8 cellular contexts compared by ENCODE assay signal in genomic region chr1:197902131-197902453, GRCh38. TPM values are rescaled to one million over a fixed set of nuclear protein-coding genes. Genes with fewer than 3 reads are reported as not detected.
DNase-seq lines count a peak whose midpoint lies in the region; ATAC-seq lines count a peak whose summit lies in the region.

No MANE protein-coding gene starts in this region.

- no peak for DNase-seq in activated CD4-positive, alpha-beta T cell treated with anti-CD3 and anti-CD28 coated beads, Interleukin-2, amount 10 ng/mL, durations not matched to agents 7 days and 5 days
- no peak for DNase-seq in activated CD4-positive, alpha-beta T cell treated with anti-CD3 and anti-CD28 coated beads for 4 hours
- no peak for DNase-seq in activated T-helper 2 cell treated with anti-CD3 and anti-CD28 coated beads, Interferon-gamma antibody, Interleukin-2, Interleukin-4, amounts not matched to agents 10 μg/mL and 5 μg/mL and 100 μg/mL, durations not matched to agents 14 hours and 24 hours and 36 hours (ENCODE audit: low spot score)
- no peak for DNase-seq in NCI-H128 (lab: John Stamatoyannopoulos, UW; ENCODE audit: unreplicated experiment)
- no peak for DNase-seq in RKO (ENCODE audit: low spot score)

- H3K4me3 ChIP-seq in thymus (ENCODE audit: low read length) = peak overlapping the region; percentile 88

- H3K9me3 ChIP-seq in thymus (ENCODE audit: control insufficient read depth) = no peaks in the 10 kb centered on the region

- CTCF ChIA-PET in activated CD4-positive, alpha-beta T cell treated with anti-CD3 and anti-CD28 coated beads, Interleukin-2, amount 10 ng/mL, durations not matched to agents 7 days and 5 days (lab: Charles Lee) = interaction anchor here (1.0 to 2.4 kb wide), 6 partner anchors 15 to 383 kb away, joined by 3 to 7 read pairs (median 3); partner anchors contain the start of gene LHX9

- no peaks in the 10 kb centered on the region for H3K9me3 Mint-ChIP-seq in activated CD4-positive, alpha-beta T cell treated with anti-CD3 and anti-CD28 coated beads, Interleukin-2, amount 10 ng/mL, durations not matched to agents 7 days and 5 days
- H3K9me3 Mint-ChIP-seq in activated T-helper 2 cell treated with anti-CD3 and anti-CD28 coated beads, Interferon-gamma antibody, Interleukin-2, Interleukin-4, amounts not matched to agents 10 μg/mL and 5 μg/mL and 100 μg/mL, durations not matched to agents 14 hours and 24 hours and 36 hours = no peaks in the 10 kb centered on the region

- peak overlapping the region; percentile 92 for H3K27ac Mint-ChIP-seq in activated CD4-positive, alpha-beta T cell treated with anti-CD3 and anti-CD28 coated beads, Interleukin-2, amount 10 ng/mL, durations not matched to agents 7 days and 5 days
- peak overlapping the region; percentile 70 for H3K27ac Mint-ChIP-seq in activated T-helper 2 cell treated with anti-CD3 and anti-CD28 coated beads, Interferon-gamma antibody, Interleukin-2, Interleukin-4, amounts not matched to agents 10 μg/mL and 5 μg/mL and 100 μg/mL, durations not matched to agents 14 hours and 24 hours and 36 hours

- peaks cover 47% of the 10 kb centered on the region for H3K27me3 Mint-ChIP-seq in activated CD4-positive, alpha-beta T cell treated with anti-CD3 and anti-CD28 coated beads, Interleukin-2, amount 10 ng/mL, durations not matched to agents 7 days and 5 days
- peaks cover 64% of the 10 kb centered on the region for H3K27me3 Mint-ChIP-seq in activated T-helper 2 cell treated with anti-CD3 and anti-CD28 coated beads, Interferon-gamma antibody, Interleukin-2, Interleukin-4, amounts not matched to agents 10 μg/mL and 5 μg/mL and 100 μg/mL, durations not matched to agents 14 hours and 24 hours and 36 hours (ENCODE audit: low read depth)

- WGBS in thymus = 31% methylated on average over 6 of the region's 6 CpGs

- no peaks in the 10 kb centered on the region for H3K27me3 ChIP-seq in layer of hippocampus (ENCODE audit: control insufficient read depth, insufficient read depth, low read length)
- H3K27me3 ChIP-seq in thymus (ENCODE audit: control insufficient read depth, insufficient read depth) = peaks cover 24% of the 10 kb centered on the region

- H3K27ac ChIP-seq in layer of hippocampus (ENCODE audit: low read depth, low read length) (peak overlapping the region; percentile 90), thymus (ENCODE audit: low read depth) (peak overlapping the region; percentile 86)

- H3K4me1 ChIP-seq in thymus (ENCODE audit: control insufficient read depth, insufficient read depth, low read length) = peaks cover 4% of the 10 kb centered on the region

- POLR2A ChIA-PET in activated CD4-positive, alpha-beta T cell treated with anti-CD3 and anti-CD28 coated beads, Interleukin-2, amount 10 ng/mL, durations not matched to agents 7 days and 5 days (lab: Charles Lee) = no interaction called here

- no peak for ATAC-seq in GM21528 (IDR thresholded peaks at IDR 0.05; ENCODE audit: low FRiP score, unreplicated experiment)

- H3K36me3 Mint-ChIP-seq in activated CD4-positive, alpha-beta T cell treated with anti-CD3 and anti-CD28 coated beads, Interleukin-2, amount 10 ng/mL, durations not matched to agents 7 days and 5 days (ENCODE audit: low read depth) = peaks cover 3% of the 10 kb centered on the region
- H3K36me3 Mint-ChIP-seq in activated T-helper 2 cell treated with anti-CD3 and anti-CD28 coated beads, Interferon-gamma antibody, Interleukin-2, Interleukin-4, amounts not matched to agents 10 μg/mL and 5 μg/mL and 100 μg/mL, durations not matched to agents 14 hours and 24 hours and 36 hours (ENCODE audit: low read depth) = no peaks in the 10 kb centered on the region

- intact Hi-C loops in activated T-helper 2 cell treated with anti-CD3 and anti-CD28 coated beads, Interferon-gamma antibody, Interleukin-2, Interleukin-4, amounts not matched to agents 10 μg/mL and 5 μg/mL and 100 μg/mL, durations not matched to agents 14 hours and 24 hours and 36 hours (cut with micrococcal nuclease) = no loop called here

- H3K4me3 Mint-ChIP-seq in activated CD4-positive, alpha-beta T cell treated with anti-CD3 and anti-CD28 coated beads, Interleukin-2, amount 10 ng/mL, durations not matched to agents 7 days and 5 days = peak overlapping the region; percentile 82
- H3K4me3 Mint-ChIP-seq in activated T-helper 2 cell treated with anti-CD3 and anti-CD28 coated beads, Interferon-gamma antibody, Interleukin-2, Interleukin-4, amounts not matched to agents 10 μg/mL and 5 μg/mL and 100 μg/mL, durations not matched to agents 14 hours and 24 hours and 36 hours (ENCODE audit: low read depth) = peak overlapping the region; percentile 82

- H3K36me3 ChIP-seq in thymus (ENCODE audit: control insufficient read depth, insufficient read depth) = no peaks in the 10 kb centered on the region

- peaks cover 14% of the 10 kb centered on the region for H3K4me1 Mint-ChIP-seq in activated CD4-positive, alpha-beta T cell treated with anti-CD3 and anti-CD28 coated beads, Interleukin-2, amount 10 ng/mL, durations not matched to agents 7 days and 5 days
- peaks cover 22% of the 10 kb centered on the region for H3K4me1 Mint-ChIP-seq in activated T-helper 2 cell treated with anti-CD3 and anti-CD28 coated beads, Interferon-gamma antibody, Interleukin-2, Interleukin-4, amounts not matched to agents 10 μg/mL and 5 μg/mL and 100 μg/mL, durations not matched to agents 14 hours and 24 hours and 36 hours (ENCODE audit: low read depth)

RNA-seq across cellular contexts. Expression of gene C1orf53, which starts 0.3 kb away (rescaled TPM):
- 1 to 10 TPM; 1.2 to 2.0 TPM for total RNA-seq in activated CD4-positive, alpha-beta T cell treated with anti-CD3 and anti-CD28 coated beads, Interleukin-2, amount 10 ng/mL, durations not matched to agents 7 days and 5 days
- total RNA-seq in activated T-helper 2 cell treated with anti-CD3 and anti-CD28 coated beads, Interferon-gamma antibody, Interleukin-2, Interleukin-4, amounts not matched to agents 10 μg/mL and 5 μg/mL and 100 μg/mL, durations not matched to agents 14 hours and 24 hours and 36 hours = 2.4 and 2.5 TPM in 2 replicates
- polyA plus RNA-seq in thymus = 1.3 TPM

RNA-seq across cellular contexts. Expression of gene LHX9, which starts 15.1 kb away (rescaled TPM):
- not detected for total RNA-seq in activated CD4-positive, alpha-beta T cell treated with anti-CD3 and anti-CD28 coated beads, Interleukin-2, amount 10 ng/mL, durations not matched to agents 7 days and 5 days
- total RNA-seq in activated T-helper 2 cell treated with anti-CD3 and anti-CD28 coated beads, Interferon-gamma antibody, Interleukin-2, Interleukin-4, amounts not matched to agents 10 μg/mL and 5 μg/mL and 100 μg/mL, durations not matched to agents 14 hours and 24 hours and 36 hours = 0.05 TPM in 1 of 2 replicates, not detected in the other
- 0.09 TPM for polyA plus RNA-seq in thymus
